20 cellular contexts compared by ENCODE assay signal in the genomic region with DNA sequence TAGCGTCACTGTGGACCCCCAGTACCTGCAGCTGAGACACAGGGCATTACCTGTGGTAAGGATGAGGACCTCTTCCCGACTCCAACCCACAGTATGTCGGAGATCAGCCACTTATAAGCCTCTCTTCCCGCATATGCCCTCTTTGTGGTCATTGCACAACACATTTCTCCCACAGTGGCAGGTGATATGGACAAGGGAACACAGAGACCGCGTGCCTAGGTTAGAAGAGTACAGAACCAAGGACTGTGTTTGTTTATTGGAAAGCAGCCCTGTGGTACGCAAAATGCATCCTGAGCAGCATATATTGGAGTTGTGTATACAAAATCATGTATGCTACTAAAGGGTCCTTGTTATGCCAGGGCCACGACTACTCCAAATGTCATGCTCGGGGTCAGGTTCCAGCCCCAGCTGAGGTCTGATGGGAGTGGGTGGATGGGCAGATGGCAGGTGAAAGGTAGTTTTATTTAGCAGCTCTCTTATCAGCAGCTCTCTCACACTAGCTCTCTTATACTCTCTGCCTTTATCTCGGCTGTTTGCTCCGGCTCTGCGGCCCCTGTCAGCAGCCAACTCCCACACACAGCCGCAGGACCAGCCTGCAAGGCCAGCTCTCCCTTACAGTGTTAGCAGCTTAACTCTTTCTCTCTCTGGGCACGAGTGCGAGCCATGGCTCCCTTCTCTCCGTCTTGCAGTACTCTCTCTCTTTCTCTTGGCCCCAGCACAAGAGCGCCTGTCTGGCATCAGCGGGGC.
"Had no signal": no experiment of that assay in that cellular context is flagged by ENCODE, and none has a peak within 500 bp of the region (broad histone marks: within the 10 kb centered on the region; RNA-seq: fewer than 3 reads in every experiment).

No MANE protein-coding gene starts in this region.

- H3K4me3 ChIP-seq: adrenal gland, body of pancreas, mucosa of descending colon, sigmoid colon had no signal

- DNase-seq: activated CD4-positive, alpha-beta T cell treated with anti-CD3 and anti-CD28 coated beads, Interleukin-2, amount 10 ng/mL, durations not matched to agents 7 days and 5 days; activated CD8-positive, alpha-beta memory T cell treated with anti-CD3 and anti-CD28 coated beads for 24 hours; activated naive CD4-positive, alpha-beta T cell treated with anti-CD3 and anti-CD28 coated beads, Interleukin-2, amount 10 ng/mL, durations not matched to agents 7 days and 5 days; activated T-cell treated with anti-CD3 and anti-CD28 coated beads for 4 hours; adrenal gland; body of pancreas; dermis blood vessel endothelial cell; erythroblast; hypothalamus; kidney glomerular epithelial cell; mammary epithelial cell; mucosa of descending colon; naive thymus-derived CD8-positive, alpha-beta T cell; nucleus accumbens; sigmoid colon; stimulated activated CD4-positive, alpha-beta T cell treated with anti-CD3 and anti-CD28 coated beads, Interleukin-2, amount 100 ng/mL, for 24 hours; stimulated activated naive CD4-positive, alpha-beta T cell; WERI-Rb-1 had no signal

- H3K27ac ChIP-seq: adrenal gland, body of pancreas, sigmoid colon had no signal

- H3K4me1 Mint-ChIP-seq: activated CD4-positive, alpha-beta T cell treated with anti-CD3 and anti-CD28 coated beads, Interleukin-2, amount 10 ng/mL, durations not matched to agents 7 days and 5 days; activated naive CD4-positive, alpha-beta T cell treated with anti-CD3 and anti-CD28 coated beads, Interleukin-2, amount 10 ng/mL, durations not matched to agents 7 days and 5 days; activated T-helper 17 cell treated with anti-CD3 and anti-CD28 coated beads, Interleukin-2, amount 50 U/mL, for 72 hours had no signal

- H3K27me3 ChIP-seq: adrenal gland, body of pancreas, sigmoid colon had no signal

- H3K36me3 ChIP-seq: adrenal gland, sigmoid colon, WERI-Rb-1 had no signal

- ATAC-seq: activated T-helper 17 cell treated with anti-CD3 and anti-CD28 coated beads, Interleukin-2, amount 50 U/mL, for 72 hours; body of pancreas; mucosa of descending colon; naive thymus-derived CD8-positive, alpha-beta T cell had no signal

- H3K4me3 Mint-ChIP-seq: activated CD4-positive, alpha-beta T cell treated with anti-CD3 and anti-CD28 coated beads, Interleukin-2, amount 10 ng/mL, durations not matched to agents 7 days and 5 days; activated naive CD4-positive, alpha-beta T cell treated with anti-CD3 and anti-CD28 coated beads, Interleukin-2, amount 10 ng/mL, durations not matched to agents 7 days and 5 days; activated T-helper 17 cell treated with anti-CD3 and anti-CD28 coated beads, Interleukin-2, amount 50 U/mL, for 72 hours; naive thymus-derived CD8-positive, alpha-beta T cell; type B pancreatic cell had no signal

- H3K27me3 Mint-ChIP-seq: activated CD4-positive, alpha-beta T cell treated with anti-CD3 and anti-CD28 coated beads, Interleukin-2, amount 10 ng/mL, durations not matched to agents 7 days and 5 days; activated naive CD4-positive, alpha-beta T cell treated with anti-CD3 and anti-CD28 coated beads, Interleukin-2, amount 10 ng/mL, durations not matched to agents 7 days and 5 days; activated T-helper 17 cell treated with anti-CD3 and anti-CD28 coated beads, Interleukin-2, amount 50 U/mL, for 72 hours; type B pancreatic cell had no signal

- H3K4me1 ChIP-seq: adrenal gland, body of pancreas had no signal

- H3K27ac Mint-ChIP-seq: activated CD4-positive, alpha-beta T cell treated with anti-CD3 and anti-CD28 coated beads, Interleukin-2, amount 10 ng/mL, durations not matched to agents 7 days and 5 days; activated naive CD4-positive, alpha-beta T cell treated with anti-CD3 and anti-CD28 coated beads, Interleukin-2, amount 10 ng/mL, durations not matched to agents 7 days and 5 days; activated T-helper 17 cell treated with anti-CD3 and anti-CD28 coated beads, Interleukin-2, amount 50 U/mL, for 72 hours; naive thymus-derived CD8-positive, alpha-beta T cell; type B pancreatic cell had no signal

- H3K36me3 Mint-ChIP-seq: activated naive CD4-positive, alpha-beta T cell treated with anti-CD3 and anti-CD28 coated beads, Interleukin-2, amount 10 ng/mL, durations not matched to agents 7 days and 5 days; naive thymus-derived CD8-positive, alpha-beta T cell; type B pancreatic cell had no signal

- H3K9me3 ChIP-seq: adrenal gland, body of pancreas, mucosa of descending colon, sigmoid colon had no signal
